In genomic region chr1:226002667-226003501, GRCh38 we compare ENCODE assay signal across 8 cellular contexts. TPM values are rescaled to one million over a fixed set of nuclear protein-coding genes. Genes with fewer than 3 reads are reported as not detected.
DNase-seq lines count a peak whose midpoint lies in the region; ATAC-seq and TF ChIP-seq lines count a peak whose summit lies in the region.

No MANE protein-coding gene starts in this region.

- in situ Hi-C loops in G401 (cut with HindIII; ENCODE audit: low sequenced_read_pairs), result no loop called here

- peak overlapping the region; percentile 88 for H3K27ac Mint-ChIP-seq in T-helper 1 cell treated with Interleukin-12 subunit alpha and Interleukin-12 subunit beta and Interleukin-4 antibody, amounts not matched to agents 30 μg/mL and 1 μg/mL, for 36 hours
- peak overlapping the region; percentile 97 to 100 (median 100) for H3K27ac Mint-ChIP-seq in naive thymus-derived CD8-positive, alpha-beta T cell

- H3K36me3 Mint-ChIP-seq in T-helper 1 cell treated with Interleukin-12 subunit alpha and Interleukin-12 subunit beta and Interleukin-4 antibody, amounts not matched to agents 30 μg/mL and 1 μg/mL, for 36 hours (ENCODE audit: low read depth), result peaks cover 8% of the 10 kb centered on the region
- H3K36me3 Mint-ChIP-seq in naive thymus-derived CD8-positive, alpha-beta T cell, result no peaks in the 10 kb centered on the region

- POLR2A ChIA-PET in naive thymus-derived CD8-positive, alpha-beta T cell (lab: Charles Lee), result interaction anchor here (16.0 kb wide), 1 partner anchor 60 kb away, joined by 547 read pairs; the partner anchor contains the start of gene H3-3A

- no peak for ATAC-seq in naive thymus-derived CD8-positive, alpha-beta T cell
- ATAC-seq in GM19395 (IDR thresholded peaks at IDR 0.05; ENCODE audit: unreplicated experiment) (no peak), GM19328 (IDR thresholded peaks at IDR 0.05; ENCODE audit: unreplicated experiment) (no peak)

- H3K4me3 ChIP-seq in epithelial cell of esophagus (ENCODE audit: low read length), result no peak overlapping the region

- H3K4me3 Mint-ChIP-seq in T-helper 1 cell treated with Interleukin-12 subunit alpha and Interleukin-12 subunit beta and Interleukin-4 antibody, amounts not matched to agents 30 μg/mL and 1 μg/mL, for 36 hours, result peak overlapping the region; percentile 50
- peak overlapping the region; percentile 30 to 100 (median 70) for H3K4me3 Mint-ChIP-seq in naive thymus-derived CD8-positive, alpha-beta T cell

- H3K9me3 Mint-ChIP-seq in T-helper 1 cell treated with Interleukin-12 subunit alpha and Interleukin-12 subunit beta and Interleukin-4 antibody, amounts not matched to agents 30 μg/mL and 1 μg/mL, for 36 hours, result no peaks in the 10 kb centered on the region
- peaks cover 0 to 11% (median 0%) of the 10 kb centered on the region in 9 donors for H3K9me3 Mint-ChIP-seq in naive thymus-derived CD8-positive, alpha-beta T cell

- H3K27me3 Mint-ChIP-seq in T-helper 1 cell treated with Interleukin-12 subunit alpha and Interleukin-12 subunit beta and Interleukin-4 antibody, amounts not matched to agents 30 μg/mL and 1 μg/mL, for 36 hours (ENCODE audit: low read depth), result no peaks in the 10 kb centered on the region
- H3K27me3 Mint-ChIP-seq in naive thymus-derived CD8-positive, alpha-beta T cell, result peaks cover 0 to 3% (median 0%) of the 10 kb centered on the region in 5 donors

- H3K4me1 Mint-ChIP-seq in T-helper 1 cell treated with Interleukin-12 subunit alpha and Interleukin-12 subunit beta and Interleukin-4 antibody, amounts not matched to agents 30 μg/mL and 1 μg/mL, for 36 hours (ENCODE audit: low read depth), result peaks cover 33% of the 10 kb centered on the region
- H3K4me1 Mint-ChIP-seq in naive thymus-derived CD8-positive, alpha-beta T cell, result peaks cover 27 to 62% (median 57%) of the 10 kb centered on the region in 4 donors

- DNase-seq in G401 (ENCODE audit: low spot score) (peak; percentile 76), MV-4-11 (lab: John Stamatoyannopoulos, UW) (peak; percentile 79), epithelial cell of esophagus (ENCODE audit: low read depth) (peak; percentile 40), kidney tubule cell (ENCODE audit: low spot score) (no peak)
- DNase-seq in naive thymus-derived CD8-positive, alpha-beta T cell, result peak in 1 of 10 donors; percentile 7

- no peak for TF ChIP-seq CTCF in epithelial cell of esophagus (IDR thresholded peaks at IDR 0.05; ENCODE audit: insufficient read depth, low read depth, low read length, missing control alignments)

RNA-seq across cellular contexts. Expression of gene SDE2, which starts 3.7 kb away (rescaled TPM):
- 13.5 and 22.1 TPM in 2 replicates for total RNA-seq in G401 (2014; rRNA removed; shearing (Covaris generic))
- 10 to 100 TPM; 21.7 to 22.5 TPM for total RNA-seq in naive thymus-derived CD8-positive, alpha-beta T cell
- polyA plus RNA-seq in naive thymus-derived CD8-positive, alpha-beta T cell, result 10 to 100 TPM in 1 of 3 donors, 1 to 10 TPM in 2; 5.1 to 12.0 (median 7.2) TPM

RNA-seq across cellular contexts. Expression of gene H3-3A, which starts 59.6 kb away (rescaled TPM):
- total RNA-seq in G401 (2014; rRNA removed; shearing (Covaris generic)), result 250 and 310 TPM in 2 replicates
- total RNA-seq in naive thymus-derived CD8-positive, alpha-beta T cell, result 100 to 1,000 TPM; 440 to 444 TPM
- polyA plus RNA-seq in naive thymus-derived CD8-positive, alpha-beta T cell, result 100 to 1,000 TPM; 736 to 904 (median 888) TPM
